ENCODE assay signal across 1 cellular context in genomic region chr2:197310271-197310939, GRCh38.
TF ChIP-seq lines count a peak whose summit lies in the region.

Gene ANKRD44, minus strand, starts transcription at chr2:197310780. Its CDS starts 176 bp downstream, at chr2:197310604.

TF ChIP-seq in HepG2, 621 proteins besides CTCF, POLR2A, EP300 and RAD21 (continued from another document and continues in another):
- TF ChIP-seq TERF1 (CRISPR knock-in tag; IDR thresholded peaks at IDR 0.05) (no peak), ZBTB7A (CRISPR knock-in tag; IDR thresholded peaks at IDR 0.05) (no peak), IKZF5 (CRISPR knock-in tag; IDR thresholded peaks at IDR 0.05) (no peak; the same call in 1 of the 2 replicates), ISL2 (CRISPR knock-in tag; IDR thresholded peaks at IDR 0.05) (no peak), MAX (IDR thresholded peaks at IDR 0.05) (peak; percentile 63), HNF1B (CRISPR knock-in tag; IDR thresholded peaks at IDR 0.05) (no peak), AGO1 (IDR thresholded peaks at IDR 0.05; ENCODE audit: low read depth, low read length, poor library complexity, severe bottlenecking) (no peak), STAT5B (CRISPR knock-in tag; IDR thresholded peaks at IDR 0.05) (no peak), TAF15 (IDR thresholded peaks at IDR 0.05; ENCODE audit: low read depth, low read length, poor library complexity, severe bottlenecking) (no peak), KMT2A (CRISPR knock-in tag; IDR thresholded peaks at IDR 0.05) (no peak), CREBL2 (CRISPR knock-in tag; IDR thresholded peaks at IDR 0.05; ENCODE audit: borderline replicate concordance) (no peak), DMAP1 (CRISPR knock-in tag; IDR thresholded peaks at IDR 0.05) (peak; percentile 35; the same call in 1 of the 2 replicates), ATRX (CRISPR knock-in tag; IDR thresholded peaks at IDR 0.05; ENCODE audit: borderline replicate concordance) (no peak), EZH2 (conservative IDR thresholded peaks at IDR 0.05; ENCODE audit: low read depth, low read length) (no peak), RXRA (CRISPR knock-in tag; IDR thresholded peaks at IDR 0.05) (no peak), HNRNPLL (IDR thresholded peaks at IDR 0.05; ENCODE audit: low read depth, low read length, poor library complexity, severe bottlenecking) (peak; percentile 58), ZNF749 (CRISPR knock-in tag; IDR thresholded peaks at IDR 0.05; ENCODE audit: borderline replicate concordance) (no peak), ZNF350 (CRISPR knock-in tag; IDR thresholded peaks at IDR 0.05; ENCODE audit: borderline replicate concordance, low read depth) (peak; percentile 38; the same call in 1 of the 2 replicates), HOXA9 (CRISPR knock-in tag; IDR thresholded peaks at IDR 0.05; ENCODE audit: borderline replicate concordance) (no peak), TGIF2 (CRISPR knock-in tag; IDR thresholded peaks at IDR 0.05) (no peak), HDAC1 (CRISPR knock-in tag; IDR thresholded peaks at IDR 0.05) (0 out of 2 replicates have a peak, but pooled peaks have one; percentile 28), CBX1 (IDR thresholded peaks at IDR 0.05; ENCODE audit: low read depth) (no peak), TP53 (CRISPR knock-in tag; conservative IDR thresholded peaks at IDR 0.05) (no peak), ZNF619 (CRISPR knock-in tag; IDR thresholded peaks at IDR 0.05) (0 out of 2 replicates have a peak, but pooled peaks have one; percentile 37), KDM5A (IDR thresholded peaks at IDR 0.05; ENCODE audit: borderline replicate concordance, low read length) (no peak), HES4 (CRISPR knock-in tag; IDR thresholded peaks at IDR 0.05; ENCODE audit: borderline replicate concordance) (0 out of 2 replicates have a peak, but pooled peaks have one; percentile 48), AGO2 (optimal IDR thresholded peaks at IDR 0.05; ENCODE audit: low read depth, low read length) (no peak), ZNF790 (CRISPR knock-in tag; IDR thresholded peaks at IDR 0.05; ENCODE audit: borderline replicate concordance) (0 out of 2 replicates have a peak, but pooled peaks have one; percentile 27), DMTF1 (CRISPR knock-in tag; IDR thresholded peaks at IDR 0.05) (no peak), ZNF292 (CRISPR knock-in tag; IDR thresholded peaks at IDR 0.05; ENCODE audit: borderline replicate concordance, low read depth) (peak; percentile 40; the same call in 1 of the 2 replicates), CC2D1A (CRISPR knock-in tag; IDR thresholded peaks at IDR 0.05) (no peak), ZBTB25 (CRISPR knock-in tag; IDR thresholded peaks at IDR 0.05) (0 out of 2 replicates have a peak, but pooled peaks have one; percentile 34), SAFB2 (CRISPR knock-in tag; IDR thresholded peaks at IDR 0.05; ENCODE audit: borderline replicate concordance, low read depth) (no peak), HNF4A (CRISPR knock-in tag; IDR thresholded peaks at IDR 0.05) (no peak), ARID4A (CRISPR knock-in tag; IDR thresholded peaks at IDR 0.05; ENCODE audit: borderline replicate concordance) (peak; percentile 58; the same call in 1 of the 2 replicates), ZNF713 (CRISPR knock-in tag; IDR thresholded peaks at IDR 0.05) (0 out of 2 replicates have a peak, but pooled peaks have one; percentile 49), PHF20 (CRISPR knock-in tag; IDR thresholded peaks at IDR 0.05) (no peak), MAFK (conservative IDR thresholded peaks at IDR 0.05 in 1 of 2, IDR thresholded peaks at IDR 0.05 in 1 of 2; ENCODE audit: low read length in 2 of 2) (no peak), TBL1XR1 (IDR thresholded peaks at IDR 0.05; ENCODE audit: borderline replicate concordance, low read length, partially characterized antibody) (no peak), PATZ1 (CRISPR knock-in tag; IDR thresholded peaks at IDR 0.05) (peak; percentile 31; the same call in 1 of the 2 replicates), PCBP2 (optimal IDR thresholded peaks at IDR 0.05; ENCODE audit: low read depth, low read length, poor library complexity, severe bottlenecking) (no peak), ZNF761 (CRISPR knock-in tag; conservative IDR thresholded peaks at IDR 0.05) (0 out of 2 replicates have a peak, but pooled peaks have one; percentile 70), HNF1A (IDR thresholded peaks at IDR 0.05; ENCODE audit: low read depth) (no peak), HNF1A (CRISPR knock-in tag; IDR thresholded peaks at IDR 0.05; ENCODE audit: borderline replicate concordance) (no peak), ZFP62 (CRISPR knock-in tag; IDR thresholded peaks at IDR 0.05) (no peak), KAT8 (CRISPR knock-in tag; IDR thresholded peaks at IDR 0.05) (0 out of 2 replicates have a peak, but pooled peaks have one; percentile 16), HNRNPH1 (optimal IDR thresholded peaks at IDR 0.05; ENCODE audit: low read depth, low read length) (no peak)
